1 cellular context compared by ENCODE assay signal in genomic region chr4:54330896-54331295, GRCh38.
TF ChIP-seq lines count a peak whose summit lies in the region.

No MANE protein-coding gene starts in this region.

TF ChIP-seq in K562, 482 proteins besides CTCF, POLR2A, EP300 and RAD21 (continued from another document):
- no peak for TF ChIP-seq CREB3 (tag; conservative IDR thresholded peaks at IDR 0.05; ENCODE audit: low read depth)
- no peak for TF ChIP-seq HOMEZ (CRISPR knock-in tag; IDR thresholded peaks at IDR 0.05)
- TF ChIP-seq NFIC (IDR thresholded peaks at IDR 0.05), result no peak
- peak; percentile 83 for TF ChIP-seq ZNF316 (IDR thresholded peaks at IDR 0.05)
- TF ChIP-seq ZNF584 (CRISPR knock-in tag; IDR thresholded peaks at IDR 0.05; ENCODE audit: low read depth), result no peak
- peak; percentile 71 for TF ChIP-seq C11orf30 (IDR thresholded peaks at IDR 0.05; ENCODE audit: low read depth)
- no peak for TF ChIP-seq SIX5 (IDR thresholded peaks at IDR 0.05; ENCODE audit: borderline replicate concordance in 1 of 2, insufficient read depth in 1 of 2, low read depth in 1 of 2, low read length in 2 of 2)
TF ChIP-seq in K562: peak in this region for 5.
